Comparison of ENCODE assay signal across 8 cellular contexts in genomic region chr15:56886878-56887781, GRCh38. TPM values are rescaled to one million over a fixed set of nuclear protein-coding genes. Genes with fewer than 3 reads are reported as not detected.
DNase-seq lines count a peak whose midpoint lies in the region; ATAC-seq, FAIRE-seq and TF ChIP-seq lines count a peak whose summit lies in the region.

No MANE protein-coding gene starts in this region.

- peak overlapping the region; percentile 12 for H3K18ac ChIP-seq in H9 (ENCODE audit: insufficient read length, low read depth, low read length)

- DNase-seq in H9 (peak; percentile 93), M059J (ENCODE audit: low read depth) (peak; percentile 92), SHP77 (lab: John Stamatoyannopoulos, UW) (peak; percentile 89 to 96), foreskin keratinocyte (peak; percentile 85 to 90), neural progenitor cell (ENCODE audit: low spot score) (peak; percentile 97), stomach (peak; percentile 95)
- DNase-seq in activated gamma-delta T cell treated with anti-CD3 and anti-CD28 coated beads, Interleukin-2, amount 50 U/mL, for 16 hours (ENCODE audit: low read depth): peak; percentile 64

- no peaks in the 10 kb centered on the region for H3K79me1 ChIP-seq in H9 (ENCODE audit: insufficient read depth, low read depth, low read length, poor library complexity, severe bottlenecking)

- H3K9me3 ChIP-seq in H9 (ENCODE audit: control insufficient read depth, low read depth, low read length) (no peaks in the 10 kb centered on the region), neural progenitor cell (ENCODE audit: low read depth) (no peaks in the 10 kb centered on the region), stomach (no peaks in the 10 kb centered on the region)

- peak overlapping the region; percentile 80 for H3K9ac ChIP-seq in H9 (ENCODE audit: extremely low read depth, insufficient read length, low read length)
- H3K9ac ChIP-seq in neural progenitor cell: peak overlapping the region; percentile 54

- H3K4me1 Mint-ChIP-seq in H9 (peaks cover 23 to 29% of the 10 kb centered on the region in 2 experiments), neural progenitor cell (peaks cover 26% of the 10 kb centered on the region)

- H3K56ac ChIP-seq in H9 (ENCODE audit: insufficient read length, low read depth, low read length): no peak overlapping the region

- H3K23ac ChIP-seq in H9 (ENCODE audit: insufficient read length, low read depth, low read length): no peak overlapping the region

- no peak overlapping the region for H2BK5ac ChIP-seq in H9 (ENCODE audit: insufficient read length, low read length)

- no peak overlapping the region for H4K5ac ChIP-seq in H9 (ENCODE audit: insufficient read length, low read depth, low read length)

- WGBS in H9 (ENCODE audit: extremely low coverage, insufficient read length, low lambda C conversion rate): no CpG with 5 or more reads among the region's 79 CpGs
- WGBS in stomach, 5 donors: 0 to 1% (median 1%) methylated on average over 41 to 79 of the region's 79 CpGs

- H3T11ph ChIP-seq in H9 (ENCODE audit: low read length): no peak overlapping the region

- peak overlapping the region; percentile 58 for H3K27ac ChIP-seq in H9 (ENCODE audit: insufficient read length, low read depth, low read length)
- H3K27ac ChIP-seq in foreskin keratinocyte: peak overlapping the region; percentile 68
- peak overlapping the region; percentile 97 for H3K27ac ChIP-seq in neural progenitor cell
- H3K27ac ChIP-seq in stomach: peak overlapping the region; percentile 94 to 99 (median 98)

- H3K4me3 ChIP-seq in neural progenitor cell (peak overlapping the region; percentile 57), stomach (peak overlapping the region; percentile 47 to 76 (median 66))

- H3K4ac ChIP-seq in H9 (ENCODE audit: low read depth, low read length): no peak overlapping the region

- peak in 1 of 4 donors; percentile 7 for TF ChIP-seq POLR2A in stomach (IDR thresholded peaks at IDR 0.05)

- H3K27ac Mint-ChIP-seq in H9 (peak overlapping the region; percentile 91 to 96 (median 93)), neural progenitor cell (peak overlapping the region; percentile 97)

- peak; percentile 97 for ATAC-seq in foreskin keratinocyte

- peaks cover 33% of the 10 kb centered on the region for H3F3A ChIP-seq in neural progenitor cell (ENCODE audit: low read depth)

- H3K36me3 ChIP-seq in neural progenitor cell: no peaks in the 10 kb centered on the region
- no peaks in the 10 kb centered on the region for H3K36me3 ChIP-seq in stomach

- intact Hi-C loops in stomach (cut with DNase I; ENCODE audit: low total_unique reads): no loop called here

- H4K91ac ChIP-seq in H9 (ENCODE audit: insufficient read length, low read depth, low read length): no peak overlapping the region

- H2BK20ac ChIP-seq in H9 (ENCODE audit: low read depth, low read length, poor library complexity, severe bottlenecking): no peak overlapping the region

- no peak overlapping the region for H2BK15ac ChIP-seq in H9 (ENCODE audit: low read depth, low read length)

- H3K27me3 Mint-ChIP-seq in H9 (ENCODE audit: low read depth) (no peaks in the 10 kb centered on the region; the same call in 1 of the 2 replicates), neural progenitor cell (ENCODE audit: insufficient read depth, low read depth) (peaks cover 2% of the 10 kb centered on the region)

- H3K4me3 Mint-ChIP-seq in H9: peak overlapping the region; percentile 79 to 86
- peak overlapping the region; percentile 87 for H3K4me3 Mint-ChIP-seq in neural progenitor cell

- no peaks in the 10 kb centered on the region for H3K9me3 Mint-ChIP-seq in H9
- peaks cover 3% of the 10 kb centered on the region for H3K9me3 Mint-ChIP-seq in neural progenitor cell

- H4K8ac ChIP-seq in H9 (replicated peaks; ENCODE audit: insufficient read length, low read depth, low read length): no peak overlapping the region

- peaks cover 7% of the 10 kb centered on the region for H3K23me2 ChIP-seq in H9 (ENCODE audit: insufficient read length, low read depth, low read length, poor library complexity, severe bottlenecking)

- H3K27me3 ChIP-seq in H9 (ENCODE audit: insufficient read depth, low read length): no peaks in the 10 kb centered on the region; the same call in 1 of the 2 replicates
- H3K27me3 ChIP-seq in foreskin keratinocyte: no peaks in the 10 kb centered on the region
- no peaks in the 10 kb centered on the region for H3K27me3 ChIP-seq in neural progenitor cell
- no peaks in the 10 kb centered on the region for H3K27me3 ChIP-seq in stomach

- TF ChIP-seq CTCF in H9 (conservative IDR thresholded peaks at IDR 0.05): no peak; the same call in 2 of the 3 replicates
- peak; percentile 41 for TF ChIP-seq CTCF in foreskin keratinocyte (conservative IDR thresholded peaks at IDR 0.05)
- TF ChIP-seq CTCF in neural progenitor cell (IDR thresholded peaks at IDR 0.05): peak; percentile 11
- TF ChIP-seq CTCF in stomach (IDR thresholded peaks at IDR 0.05): peak in 1 of 7 experiments; percentile 8

- no peaks in the 10 kb centered on the region for H3K79me2 ChIP-seq in H9 (ENCODE audit: insufficient read depth, low read length)
- H3K79me2 ChIP-seq in neural progenitor cell (ENCODE audit: low read depth): no peaks in the 10 kb centered on the region

- H3K4me1 ChIP-seq in H9 (ENCODE audit: insufficient read depth, low read length) (peaks cover 4% of the 10 kb centered on the region; the same call in 1 of the 2 replicates), foreskin keratinocyte (peaks cover 4% of the 10 kb centered on the region), neural progenitor cell (peaks cover 20% of the 10 kb centered on the region), stomach (peaks cover 9 to 26% (median 15%) of the 10 kb centered on the region in 4 donors)

- H2AFZ ChIP-seq in H9 (ENCODE audit: low read length) (no peak overlapping the region), neural progenitor cell (replicated peaks) (peak overlapping the region; percentile 93)

- H4K20me1 ChIP-seq in H9 (ENCODE audit: control insufficient read depth, insufficient read depth, insufficient read length): no peaks in the 10 kb centered on the region
- no peaks in the 10 kb centered on the region for H4K20me1 ChIP-seq in neural progenitor cell (ENCODE audit: low read depth)

- peak overlapping the region; percentile 26 for H3K14ac ChIP-seq in H9 (ENCODE audit: insufficient read depth, low read length)

- no peak overlapping the region for H2BK12ac ChIP-seq in H9 (ENCODE audit: insufficient read length, low read depth, low read length)

- peak; percentile 31 for TF ChIP-seq EP300 in stomach (IDR thresholded peaks at IDR 0.05)

- H2BK120ac ChIP-seq in H9 (ENCODE audit: low read depth, low read length, poor library complexity, severe bottlenecking): no peak overlapping the region

- peak overlapping the region; percentile 70 for H3K4me2 ChIP-seq in H9 (ENCODE audit: insufficient read depth, insufficient read length, low read length)
- H3K4me2 ChIP-seq in neural progenitor cell: peak overlapping the region; percentile 85

- H3K36me3 Mint-ChIP-seq in H9 (ENCODE audit: insufficient read depth in 1 of 3, low read depth in 3 of 3): peaks cover 0 to 4% (median 2%) of the 10 kb centered on the region in 3 experiments; a peak in 3 of 7 replicates
- H3K36me3 Mint-ChIP-seq in neural progenitor cell: peaks cover 6% of the 10 kb centered on the region

- no peak overlapping the region for H2AK5ac ChIP-seq in H9 (ENCODE audit: insufficient read length, low read length)

- FAIRE-seq in G401.6 (lab: Jason Lieb, UNC): peak; percentile 54

RNA-seq across cellular contexts. Expression of gene TCF12, which starts 31.3 kb away (rescaled TPM):
- total RNA-seq in H9 (2021): 76.7 and 78.5 TPM in 2 replicates
- 34.8 and 51.7 TPM in 2 replicates for total RNA-seq in M059J (2014; rRNA removed; shearing (Covaris generic))
- 41.5 and 55.4 TPM in 2 replicates for total RNA-seq in foreskin keratinocyte
- 10.8 and 11.2 TPM in 2 replicates for polyA plus RNA-seq in foreskin keratinocyte
- total RNA-seq in neural progenitor cell (ENCODE audit: low replicate concordance): 130 and 149 TPM in 2 replicates
- 100 to 1,000 TPM in 4 of 5 donors, 10 to 100 TPM in 1; 84.3 to 462 (median 244) TPM for total RNA-seq in stomach
- polyA plus RNA-seq in stomach: 10 to 100 TPM; 11.2 to 15.8 (median 12.4) TPM

Comparison
In these comparisons a context has a peak if more than half of its experiments do, and no peak if none do; other contexts are left out.
1. Peak in every context shown above with its lines: DNase-seq, ATAC-seq, H3K4me3 ChIP-seq and H3K27ac ChIP-seq.